ENCODE assay signal across 8 cellular contexts in genomic region chrX:17738002-17738713, GRCh38. TPM values are rescaled to one million over a fixed set of nuclear protein-coding genes. Genes with fewer than 3 reads are reported as not detected.
DNase-seq lines count a peak whose midpoint lies in the region; TF ChIP-seq lines count a peak whose summit lies in the region.

No MANE protein-coding gene starts in this region.

- TF ChIP-seq RAD21 in liver (IDR thresholded peaks at IDR 0.05): no peak

- TF ChIP-seq CTCF in VCaP (conservative IDR thresholded peaks at IDR 0.05) (no peak), choroid plexus epithelial cell (conservative IDR thresholded peaks at IDR 0.05; ENCODE audit: low read depth, low read length) (no peak), liver (IDR thresholded peaks at IDR 0.05; ENCODE audit: low read depth, low read length, missing input control) (no peak)

- H3K27ac ChIP-seq in KOPT-K1 (ENCODE audit: low read depth, low read length, poor library complexity, severe bottlenecking) (peak overlapping the region; percentile 72), VCaP (peak overlapping the region; percentile 76), liver (ENCODE audit: low read depth in 1 of 2, low read length in 2 of 2) (peak overlapping the region; percentile 97)

- H3K4me3 ChIP-seq in choroid plexus epithelial cell (ENCODE audit: low read depth, low read length) (peak overlapping the region; percentile 73), liver (ENCODE audit: low read depth in 1 of 3, low read length in 3 of 3) (peak overlapping the region; percentile 72 to 91 (median 87))

- WGBS in liver: under 1% methylated on average over 44 of the region's 44 CpGs

- peak overlapping the region; percentile 30 to 97 for H3K9ac ChIP-seq in liver (ENCODE audit: low read depth in 1 of 2, low read length in 2 of 2)

- DNase-seq in CD1c-positive myeloid dendritic cell (ENCODE audit: extremely low spot score) (peak; percentile 52), choroid plexus epithelial cell (ENCODE audit: low read depth) (peak; percentile 29), AG08395 (ENCODE audit: low spot score) (no peak), NOMO-1 treated with dmso at 0.1 percent for 144 hours (lab: John Stamatoyannopoulos, UW; ENCODE audit: unreplicated experiment) (no peak)
- DNase-seq in stimulated activated CD4-positive, alpha-beta T cell treated with anti-CD3 and anti-CD28 coated beads, Interleukin-4, amount 100 ng/mL, for 24 hours: peak; percentile 27

- peaks cover 1 to 26% (median 15%) of the 10 kb centered on the region in 4 donors for H3K4me1 ChIP-seq in liver (ENCODE audit: control insufficient read depth in 4 of 4, insufficient read depth in 4 of 4, low read length in 3 of 4)

- no peaks in the 10 kb centered on the region for H3K9me3 ChIP-seq in KOPT-K1 (ENCODE audit: insufficient read depth, low read length, poor library complexity, severe bottlenecking)
- peaks cover 0 to 2% (median 0%) of the 10 kb centered on the region in 4 donors for H3K9me3 ChIP-seq in liver (ENCODE audit: control insufficient read depth in 4 of 4, low read length in 3 of 4)

- no peaks in the 10 kb centered on the region for H3K36me3 ChIP-seq in KOPT-K1 (ENCODE audit: insufficient read depth, low read length)
- no peaks in the 10 kb centered on the region for H3K36me3 ChIP-seq in liver (ENCODE audit: control insufficient read depth in 4 of 4, insufficient read depth in 3 of 4, low read depth in 1 of 4, low read length in 3 of 4)

- peaks cover 0 to 2% (median 0%) of the 10 kb centered on the region in 4 donors for H3K27me3 ChIP-seq in liver (ENCODE audit: control insufficient read depth in 4 of 4, insufficient read depth in 4 of 4, low read length in 3 of 4)

TF ChIP-seq in liver, 16 proteins besides CTCF, POLR2A, EP300 and RAD21:
- TF ChIP-seq EGR1 (IDR thresholded peaks at IDR 0.05; ENCODE audit: low read depth in 2 of 2) (no peak), JUND (IDR thresholded peaks at IDR 0.05) (no peak), YY1 (IDR thresholded peaks at IDR 0.05) (peak; percentile 33), FOXA2 (IDR thresholded peaks at IDR 0.05) (no peak), ATF3 (IDR thresholded peaks at IDR 0.05) (no peak), TAF1 (conservative IDR thresholded peaks at IDR 0.05) (no peak), MAX (IDR thresholded peaks at IDR 0.05) (peak; percentile 24)

RNA-seq across cellular contexts. Expression of gene SCML1, which starts 0.9 kb away (rescaled TPM):
- 10 to 100 TPM; 14.2 to 17.9 TPM for total RNA-seq in liver
- 10 to 100 TPM in 1 of 2 donors, 1 to 10 TPM in 1; 7.9 to 15.5 TPM for polyA plus RNA-seq in liver

Comparison
In these comparisons a context has a peak if more than half of its experiments do, and no peak if none do; other contexts are left out.
1. DNase-seq: peak in CD1c-positive myeloid dendritic cell (single experiment), choroid plexus epithelial cell (single experiment) and stimulated activated CD4-positive, alpha-beta T cell treated with anti-CD3 and anti-CD28 coated beads, Interleukin-4, amount 100 ng/mL, for 24 hours (single experiment); none in AG08395 (single experiment) and NOMO-1 treated with dmso at 0.1 percent for 144 hours (single experiment).
2. Peak in every context shown above with its lines, with median percentiles within 50 percentile points of each other: H3K27ac ChIP-seq.